26 cellular contexts compared by ENCODE assay signal in the genomic region with DNA sequence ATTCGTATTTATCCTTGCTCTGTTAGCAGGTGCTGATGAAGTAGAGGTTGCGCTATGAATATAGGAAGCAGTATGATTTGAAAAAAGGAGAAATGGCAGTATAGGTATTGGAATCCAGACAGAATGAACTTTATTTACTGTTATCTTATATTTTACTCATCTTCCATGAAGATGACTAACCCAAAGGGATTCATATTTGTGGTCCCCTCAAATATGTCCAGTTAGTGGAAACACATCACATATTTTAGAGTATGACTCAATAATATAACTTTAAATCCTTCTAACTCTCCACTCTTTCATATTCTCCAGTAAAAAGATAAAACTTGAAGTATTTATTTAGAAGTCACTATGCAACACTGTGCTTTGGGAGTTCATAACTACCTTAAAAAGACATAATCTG.
A peak's percentile ranks its signal among the peaks of the same experiment; 100 is the strongest.
DNase-seq lines count a peak whose midpoint lies in the region; ATAC-seq and FAIRE-seq lines count a peak whose summit lies in the region.
"Had no signal": no experiment of that assay in that cellular context is flagged by ENCODE, and none has a peak within 500 bp of the region (broad histone marks: within the 10 kb centered on the region; RNA-seq: fewer than 3 reads in every experiment).

No MANE protein-coding gene starts in this region.

- peak; percentile 70 for DNase-seq in EH (ENCODE audit: low read depth)
- DNase-seq in LHCN-M2 (ENCODE audit: low read depth): peak; percentile 79
- peak; percentile 30 for DNase-seq in dedifferentiated amniotic fluid mesenchymal stem cell (ENCODE audit: extremely low spot score)
- peak; percentile 45 for DNase-seq in non-pigmented ciliary epithelial cell (ENCODE audit: low read depth)
- DNase-seq in inferior parietal cortex (ENCODE audit: extremely low spot score): no peak
- no peak for DNase-seq in RCC 7860 (ENCODE audit: low spot score)
- DNase-seq in activated effector memory CD4-positive, alpha-beta T cell treated with anti-CD3 and anti-CD28 coated beads, Interleukin-2, amount 50 U/mL, for 16 hours: no peak
- DNase-seq: activated CD4-positive, alpha-beta T cell treated with anti-CD3 and anti-CD28 coated beads for 36 hours; activated CD8-positive, alpha-beta T cell treated with anti-CD3 and anti-CD28 coated beads for 36 hours; activated naive CD4-positive, alpha-beta T cell treated with anti-CD3 and anti-CD28 coated beads, Interleukin-2, amount 50 U/mL, for 16 hours; COR-L47; effector memory CD4-positive, alpha-beta T cell; GM23248; heart left ventricle; KBM-7; natural killer cell; NCI-H1417; NCI-H2029 treated with DMSO at 0.1 percent for 48 hours; NCI-H345; Peyer's patch; SIG-M5; sigmoid colon; stimulated activated CD4-positive, alpha-beta T cell treated with anti-CD3 and anti-CD28 coated beads, Interleukin-15, amount 100 ng/mL, for 24 hours; stimulated activated CD4-positive, alpha-beta T cell treated with anti-CD3 and anti-CD28 coated beads, Interleukin-4, amount 100 ng/mL, for 4 hours had no signal

- no peak for ATAC-seq in HG03175 (IDR thresholded peaks at IDR 0.05; ENCODE audit: unreplicated experiment)
- ATAC-seq: activated CD4-positive, alpha-beta T cell treated with anti-CD3 and anti-CD28 coated beads for 36 hours; activated CD8-positive, alpha-beta T cell treated with anti-CD3 and anti-CD28 coated beads for 36 hours; heart left ventricle; natural killer cell had no signal

- FAIRE-seq in RCC 7860 (lab: Jason Lieb, UNC): no peak
- FAIRE-seq: G401.6 had no signal

Comparison
In these comparisons a context has a peak if more than half of its experiments do, and no peak if none do; other contexts are left out.
1. DNase-seq: peak in EH (single experiment), LHCN-M2 (single experiment), dedifferentiated amniotic fluid mesenchymal stem cell (single experiment) and non-pigmented ciliary epithelial cell (single experiment); none in inferior parietal cortex (single experiment), RCC 7860 (single experiment) and activated effector memory CD4-positive, alpha-beta T cell treated with anti-CD3 and anti-CD28 coated beads, Interleukin-2, amount 50 U/mL, for 16 hours (single experiment).